ENCODE assay signal across 21 cellular contexts in genomic region chr6:46269447-46270229, GRCh38.
DNase-seq lines count a peak whose midpoint lies in the region; ATAC-seq and TF ChIP-seq lines count a peak whose summit lies in the region.
"Had no signal": no experiment of that assay in that cellular context is flagged by ENCODE, and none has a peak within 500 bp of the region (broad histone marks: within the 10 kb centered on the region; RNA-seq: fewer than 3 reads in every experiment).

No MANE protein-coding gene starts in this region.

- intact Hi-C loops in upper lobe of right lung (cut with DNase I) (no loop called here), A673 (cut with micrococcal nuclease; ENCODE audit: unreplicated experiment) (no loop called here)

- H3K36me3 ChIP-seq in upper lobe of right lung = no peaks in the 10 kb centered on the region
- no peaks in the 10 kb centered on the region for H3K36me3 ChIP-seq in A673 (ENCODE audit: insufficient read depth, low read length, poor library complexity, severe bottlenecking)
- H3K36me3 ChIP-seq: esophagus muscularis mucosa, gastrocnemius medialis, transverse colon had no signal

- no peak overlapping the region for H3K4me3 Mint-ChIP-seq in activated naive CD8-positive, alpha-beta T cell treated with anti-CD3 and anti-CD28 coated beads for 36 hours
- H3K4me3 Mint-ChIP-seq: activated CD4-positive, alpha-beta memory T cell treated with anti-CD3 and anti-CD28 coated beads, Interleukin-2, amount 10 ng/mL, durations not matched to agents 7 days and 5 days; B cell; effector memory CD8-positive, alpha-beta T cell; H9 had no signal

- ATAC-seq in upper lobe of right lung = peak; percentile 14
- ATAC-seq: effector memory CD8-positive, alpha-beta T cell; gastrocnemius medialis; left lobe of liver had no signal

- no peaks in the 10 kb centered on the region for H3K9me3 Mint-ChIP-seq in activated naive CD8-positive, alpha-beta T cell treated with anti-CD3 and anti-CD28 coated beads for 36 hours
- H3K9me3 Mint-ChIP-seq: activated CD4-positive, alpha-beta memory T cell treated with anti-CD3 and anti-CD28 coated beads, Interleukin-2, amount 10 ng/mL, durations not matched to agents 7 days and 5 days; effector memory CD8-positive, alpha-beta T cell; H9 had no signal

- no peaks in the 10 kb centered on the region for H3K4me1 ChIP-seq in upper lobe of right lung
- H3K4me1 ChIP-seq in A673 (ENCODE audit: insufficient read depth, low read length, poor library complexity, severe bottlenecking) = peaks cover 6% of the 10 kb centered on the region
- H3K4me1 ChIP-seq: Caco-2, transverse colon had no signal

- H3K27ac Mint-ChIP-seq in activated naive CD8-positive, alpha-beta T cell treated with anti-CD3 and anti-CD28 coated beads for 36 hours = no peak overlapping the region
- H3K27ac Mint-ChIP-seq: activated CD4-positive, alpha-beta memory T cell treated with anti-CD3 and anti-CD28 coated beads, Interleukin-2, amount 10 ng/mL, durations not matched to agents 7 days and 5 days; B cell; H9 had no signal

- CTCF ChIA-PET in A673 (lab: Charles Lee) = interaction anchor here (0.6 kb wide), 1 partner anchor 21 kb away, joined by 4 read pairs; no protein-coding TSS in a partner anchor

- no peak for TF ChIP-seq CTCF in upper lobe of right lung (IDR thresholded peaks at IDR 0.05)
- no peak for TF ChIP-seq CTCF in A673 (conservative IDR thresholded peaks at IDR 0.05; ENCODE audit: low read depth, low read length)

- no TSS peak for BruUV-seq in A673 (replicated peaks; lab: Mats Ljungman, UMichigan)

- no peaks in the 10 kb centered on the region for H3K36me3 Mint-ChIP-seq in activated naive CD8-positive, alpha-beta T cell treated with anti-CD3 and anti-CD28 coated beads for 36 hours

- no peak overlapping the region for H3K4me3 ChIP-seq in upper lobe of right lung
- H3K4me3 ChIP-seq in A673 (ENCODE audit: low read depth, low read length, poor library complexity, severe bottlenecking) = no peak overlapping the region
- H3K4me3 ChIP-seq: esophagus muscularis mucosa, gastrocnemius medialis, transverse colon had no signal

- no peak overlapping the region for H3K27ac ChIP-seq in upper lobe of right lung
- no peak overlapping the region for H3K27ac ChIP-seq in A673 (ENCODE audit: low read depth, low read length, poor library complexity, severe bottlenecking)
- H3K27ac ChIP-seq: esophagus muscularis mucosa, gastrocnemius medialis, transverse colon had no signal

- POLR2A ChIA-PET in A673 (lab: Charles Lee; ENCODE audit: low non-redundant PET) = no interaction called here

- H3K27me3 ChIP-seq in upper lobe of right lung = no peaks in the 10 kb centered on the region
- peaks cover 46% of the 10 kb centered on the region for H3K27me3 ChIP-seq in A673 (replicated peaks; ENCODE audit: insufficient read depth, low read depth, low read length, poor library complexity)
- H3K27me3 ChIP-seq: esophagus muscularis mucosa, gastrocnemius medialis, transverse colon had no signal

- H3K27me3 Mint-ChIP-seq in activated naive CD8-positive, alpha-beta T cell treated with anti-CD3 and anti-CD28 coated beads for 36 hours = peaks cover 6% of the 10 kb centered on the region
- H3K27me3 Mint-ChIP-seq: B cell; effector memory CD8-positive, alpha-beta T cell had no signal

- H3K4me1 Mint-ChIP-seq in activated naive CD8-positive, alpha-beta T cell treated with anti-CD3 and anti-CD28 coated beads for 36 hours = no peaks in the 10 kb centered on the region
- H3K4me1 Mint-ChIP-seq: activated CD4-positive, alpha-beta memory T cell treated with anti-CD3 and anti-CD28 coated beads, Interleukin-2, amount 10 ng/mL, durations not matched to agents 7 days and 5 days; B cell; H9 had no signal

- peak; percentile 48 for DNase-seq in NCI-H345 treated with DMSO at 0.1 percent for 48 hours (lab: John Stamatoyannopoulos, UW; ENCODE audit: unreplicated experiment)
- DNase-seq in globus pallidus (ENCODE audit: low spot score) = peak; percentile 54
- peak; percentile 21 for DNase-seq in midbrain (lab: John Stamatoyannopoulos, UW)
- no peak for DNase-seq in upper lobe of right lung
- DNase-seq in A673 (ENCODE audit: low spot score) = no peak
- DNase-seq in dermis blood vessel endothelial cell = no peak
- no peak for DNase-seq in activated naive CD8-positive, alpha-beta T cell treated with anti-CD3 and anti-CD28 coated beads for 36 hours
- DNase-seq: activated CD4-positive, alpha-beta memory T cell treated with anti-CD3 and anti-CD28 coated beads, Interleukin-2, amount 10 ng/mL, durations not matched to agents 7 days and 5 days; Caco-2; effector memory CD8-positive, alpha-beta T cell; H9; KBM-7; NCI-H1694 treated with DMSO at 0.1 percent for 48 hours; RPMI8226; stimulated activated naive CD4-positive, alpha-beta T cell; T-helper 9 cell; transverse colon had no signal

- no peaks in the 10 kb centered on the region for H3K9me3 ChIP-seq in upper lobe of right lung
- no peaks in the 10 kb centered on the region for H3K9me3 ChIP-seq in A673 (ENCODE audit: low read depth, low read length, poor library complexity, severe bottlenecking)
- H3K9me3 ChIP-seq: Caco-2, esophagus muscularis mucosa, gastrocnemius medialis, transverse colon had no signal

Comparison
In these comparisons a context has a peak if more than half of its experiments do, and no peak if none do; other contexts are left out.
1. DNase-seq: peak in NCI-H345 treated with DMSO at 0.1 percent for 48 hours (single experiment), globus pallidus (single experiment) and midbrain (single experiment); none in upper lobe of right lung (single experiment), A673 (single experiment), dermis blood vessel endothelial cell (single experiment) and activated naive CD8-positive, alpha-beta T cell treated with anti-CD3 and anti-CD28 coated beads for 36 hours (single experiment).